ENCODE assay signal across 12 cellular contexts in the genomic region with DNA sequence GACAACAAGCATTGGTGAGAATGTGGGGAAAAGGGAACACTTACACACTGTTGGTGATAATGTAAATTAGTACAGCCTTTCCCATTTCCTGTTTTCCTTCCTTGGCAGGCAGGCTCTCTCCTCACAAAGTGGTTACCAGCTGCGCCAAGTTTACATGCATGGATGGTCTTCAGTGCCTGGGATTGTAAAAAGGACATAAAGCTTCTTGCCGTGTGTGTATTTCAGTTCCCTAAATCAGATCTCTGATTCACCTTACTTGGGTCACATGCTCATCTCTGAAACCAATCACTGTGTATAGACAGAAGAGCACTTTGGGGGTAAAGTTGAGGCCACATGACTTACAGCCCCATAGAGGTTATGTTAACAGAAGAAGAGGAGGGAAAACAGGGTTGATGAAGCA.
DNase-seq lines count a peak whose midpoint lies in the region; ATAC-seq and TF ChIP-seq lines count a peak whose summit lies in the region.
"Had no signal": no experiment of that assay in that cellular context is flagged by ENCODE, and none has a peak within 500 bp of the region (broad histone marks: within the 10 kb centered on the region; RNA-seq: fewer than 3 reads in every experiment).

No MANE protein-coding gene starts in this region.

- H3K4me3 ChIP-seq in HUES48 (ENCODE audit: low read depth, low read length) (no peak overlapping the region), OCI-LY3 (ENCODE audit: low read length) (no peak overlapping the region), lower lobe of right lung (no peak overlapping the region)
- H3K4me3 ChIP-seq: ovary had no signal

- no peaks in the 10 kb centered on the region for H4K20me1 ChIP-seq in OCI-LY3 (ENCODE audit: insufficient read depth, low read length)

- intact Hi-C loops in lower lobe of right lung (cut with DNase I), result no loop called here

- peak overlapping the region; percentile 44 for H3K4me2 ChIP-seq in OCI-LY3 (ENCODE audit: low read length)

- no peaks in the 10 kb centered on the region for H3K9me3 ChIP-seq in HUES48 (ENCODE audit: control insufficient read depth, insufficient read depth, low read length)
- H3K9me3 ChIP-seq in OCI-LY3 (ENCODE audit: insufficient read depth, low read length), result no peaks in the 10 kb centered on the region
- no peaks in the 10 kb centered on the region for H3K9me3 ChIP-seq in lower lobe of right lung
- H3K9me3 ChIP-seq: ovary had no signal

- no peak overlapping the region for H3K9ac ChIP-seq in HUES48 (ENCODE audit: low read depth, low read length)
- H3K9ac ChIP-seq in OCI-LY3 (ENCODE audit: low read length), result no peak overlapping the region

- H2AFZ ChIP-seq in OCI-LY3 (ENCODE audit: low read depth, low read length), result no peak overlapping the region

- TF ChIP-seq CTCF in OCI-LY3 (IDR thresholded peaks at IDR 0.05; ENCODE audit: low read depth, low read length), result no peak
- no peak for TF ChIP-seq CTCF in lower lobe of right lung (IDR thresholded peaks at IDR 0.05)

- H3K27me3 ChIP-seq in HUES48 (ENCODE audit: control insufficient read depth, insufficient read depth, low read length) (no peaks in the 10 kb centered on the region), OCI-LY3 (ENCODE audit: low read depth, low read length) (no peaks in the 10 kb centered on the region), lower lobe of right lung (ENCODE audit: low read depth) (no peaks in the 10 kb centered on the region)
- H3K27me3 ChIP-seq: ovary had no signal

- H3K4me1 ChIP-seq in HUES48 (ENCODE audit: control insufficient read depth, insufficient read depth, low read length) (peaks cover 31% of the 10 kb centered on the region), OCI-LY3 (ENCODE audit: low read length) (peaks cover 12% of the 10 kb centered on the region), lower lobe of right lung (no peaks in the 10 kb centered on the region)

- H3K27ac ChIP-seq in HUES48 (ENCODE audit: low read depth, low read length) (peak overlapping the region; percentile 36), OCI-LY3 (ENCODE audit: low read length) (no peak overlapping the region), lower lobe of right lung (no peak overlapping the region)
- H3K27ac ChIP-seq: ovary had no signal

- no peaks in the 10 kb centered on the region for H3K79me2 ChIP-seq in OCI-LY3 (ENCODE audit: low read length)

- peak; percentile 86 for ATAC-seq in GM21576 (IDR thresholded peaks at IDR 0.05; ENCODE audit: unreplicated experiment)
- no peak for ATAC-seq in HG03280 (IDR thresholded peaks at IDR 0.05; ENCODE audit: unreplicated experiment)
- ATAC-seq in lower lobe of right lung, result no peak
- ATAC-seq: PC-3 had no signal

- in situ Hi-C loops in G401 (cut with HindIII; ENCODE audit: low sequenced_read_pairs), result no loop called here

- DNase-seq in G401 (ENCODE audit: low spot score), result peak; percentile 4
- DNase-seq in SIG-M5 treated with dmso at 0.1 percent for 504 hours (lab: John Stamatoyannopoulos, UW; ENCODE audit: unreplicated experiment), result no peak
- DNase-seq in lower lobe of right lung, result no peak
- no peak for DNase-seq in OCI-M1 (lab: John Stamatoyannopoulos, UW)
- DNase-seq: activated B cell treated with CpG ODN at 0.5 μM for 24 hours; activated naive CD8-positive, alpha-beta T cell treated with anti-CD3 and anti-CD28 coated beads for 36 hours; ovary; PC-3 had no signal

- no peaks in the 10 kb centered on the region for H3K36me3 ChIP-seq in HUES48 (ENCODE audit: control insufficient read depth, insufficient read depth, low read length)
- no peaks in the 10 kb centered on the region for H3K36me3 ChIP-seq in OCI-LY3 (replicated peaks; ENCODE audit: low read depth, low read length)
- no peaks in the 10 kb centered on the region for H3K36me3 ChIP-seq in lower lobe of right lung
- H3K36me3 ChIP-seq: ovary had no signal
